In genomic region chr21:39016740-39017315, GRCh38 we compare ENCODE assay signal across 9 cellular contexts.
DNase-seq lines count a peak whose midpoint lies in the region; ATAC-seq and TF ChIP-seq lines count a peak whose summit lies in the region.
"Had no signal": no experiment of that assay in that cellular context is flagged by ENCODE, and none has a peak within 500 bp of the region (broad histone marks: within the 10 kb centered on the region; RNA-seq: fewer than 3 reads in every experiment).

No MANE protein-coding gene starts in this region.

- POLR2A ChIA-PET in MCF 10A (lab: Yijun Ruan, JAX): interaction anchor here (0.7 to 2.4 kb wide), 3 partner anchors 31 to 32 kb away, joined by 3 to 11 read pairs (median 4); no protein-coding TSS in a partner anchor

- no peak overlapping the region for H3K27ac Mint-ChIP-seq in MCF 10A (ENCODE audit: low read depth, unreplicated experiment)

- intact Hi-C loops in MCF 10A (cut with micrococcal nuclease): loop anchor here (10.0 kb wide), 1 partner anchor 108 kb away; no protein-coding TSS in a partner anchor

- ATAC-seq in GM21360 (IDR thresholded peaks at IDR 0.05; ENCODE audit: unreplicated experiment): peak; percentile 84
- peak; percentile 92 for ATAC-seq in HG03469 (IDR thresholded peaks at IDR 0.05; ENCODE audit: unreplicated experiment)
- no peak for ATAC-seq in HG02973 (IDR thresholded peaks at IDR 0.05; ENCODE audit: unreplicated experiment)

- no peak for TF ChIP-seq CTCF in MCF 10A (IDR thresholded peaks at IDR 0.05; ENCODE audit: unreplicated experiment)

- DNase-seq in GDM1 (lab: John Stamatoyannopoulos, UW) (peak; percentile 83), amniotic epithelial cell (ENCODE audit: low read depth) (peak; percentile 49), MCF 10A (ENCODE audit: unreplicated experiment) (no peak), NCI-H146 treated with DMSO at 0.1 percent for 48 hours (lab: John Stamatoyannopoulos, UW; ENCODE audit: unreplicated experiment) (no peak), iPS-NIHi7 (ENCODE audit: extremely low spot score) (no peak)
- DNase-seq: NK-92 treated with Interleukin-12 subunit alpha and Interleukin-12 subunit beta, amount 100 ng/mL, for 24 hours had no signal

- CTCF ChIA-PET in MCF 10A (lab: Yijun Ruan, JAX): interaction anchor here (0.7 to 0.9 kb wide), 2 partner anchors 174 to 186 kb away, joined by 3 read pairs; no protein-coding TSS in a partner anchor

- BruUV-seq in MCF 10A (replicated peaks; lab: Mats Ljungman, UMichigan): no TSS peak

- no peaks in the 10 kb centered on the region for H3K36me3 Mint-ChIP-seq in MCF 10A (ENCODE audit: insufficient read depth, unreplicated experiment)

- no peak overlapping the region for H3K4me3 Mint-ChIP-seq in MCF 10A (ENCODE audit: unreplicated experiment)

- H3K4me1 Mint-ChIP-seq in MCF 10A (ENCODE audit: insufficient read depth, unreplicated experiment): peaks cover 27% of the 10 kb centered on the region

- H3K9me3 Mint-ChIP-seq in MCF 10A (ENCODE audit: unreplicated experiment): no peaks in the 10 kb centered on the region

- H3K27me3 Mint-ChIP-seq in MCF 10A (ENCODE audit: insufficient read depth, unreplicated experiment): no peaks in the 10 kb centered on the region

Comparison
In these comparisons a context has a peak if more than half of its experiments do, and no peak if none do; other contexts are left out.
1. DNase-seq: peak in GDM1 (single experiment) and amniotic epithelial cell (single experiment); none in MCF 10A (single experiment), NCI-H146 treated with DMSO at 0.1 percent for 48 hours (single experiment) and iPS-NIHi7 (single experiment).